ENCODE assay signal across 8 cellular contexts in genomic region chr14:45133683-45134050, GRCh38. TPM values are rescaled to one million over a fixed set of nuclear protein-coding genes. Genes with fewer than 3 reads are reported as not detected.
DNase-seq lines count a peak whose midpoint lies in the region; TF ChIP-seq lines count a peak whose summit lies in the region.

No MANE protein-coding gene starts in this region.

- WGBS in SK-N-SH (ENCODE audit: low lambda C conversion rate): under 1% methylated on average over 8 of the region's 9 CpGs
- no CpG with 5 or more reads among the region's 9 CpGs for WGBS in trophoblast cell (ENCODE audit: extremely low coverage, insufficient coverage, insufficient read length)

- H3K4ac ChIP-seq in trophoblast cell (ENCODE audit: low read depth, low read length): peak overlapping the region; percentile 49

- no peaks in the 10 kb centered on the region for H4K20me1 ChIP-seq in SK-N-SH (ENCODE audit: insufficient read depth)

- H3K79me2 ChIP-seq in SK-N-SH (ENCODE audit: insufficient read depth) (peaks cover 58% of the 10 kb centered on the region), trophoblast cell (ENCODE audit: control insufficient read depth, insufficient read depth, low read length, poor library complexity) (peaks cover 4% of the 10 kb centered on the region)

- H3K27me3 ChIP-seq in SK-N-SH (ENCODE audit: insufficient read depth): no peaks in the 10 kb centered on the region
- H3K27me3 ChIP-seq in trophoblast cell (ENCODE audit: insufficient read depth, low read length): no peaks in the 10 kb centered on the region

- DNase-seq in SK-N-SH (no peak), fibroblast of villous mesenchyme (ENCODE audit: low read depth) (no peak), trophoblast cell (no peak), DMS153 (lab: John Stamatoyannopoulos, UW) (no peak), midbrain (lab: John Stamatoyannopoulos, UW) (no peak), NCI-H2107 (lab: John Stamatoyannopoulos, UW) (no peak)
- no peak for DNase-seq in stimulated activated CD4-positive, alpha-beta T cell treated with anti-CD3 and anti-CD28 coated beads, Interleukin-2, amount 100 ng/mL, for 24 hours

- no peak overlapping the region for H3K23ac ChIP-seq in trophoblast cell (ENCODE audit: low read length)

- H3K79me1 ChIP-seq in trophoblast cell (ENCODE audit: low read length): peaks cover 6% of the 10 kb centered on the region

- H3K9me2 ChIP-seq in SK-N-SH: no peaks in the 10 kb centered on the region

- H3K27ac ChIP-seq in SK-N-SH (ENCODE audit: low read depth in 2 of 2, low read length in 1 of 2): peak overlapping the region; percentile 72 to 82
- peak overlapping the region; percentile 70 for H3K27ac ChIP-seq in trophoblast cell (ENCODE audit: low read depth, low read length)

- peak overlapping the region; percentile 68 to 77 for H3K4me3 ChIP-seq in SK-N-SH (ENCODE audit: low read depth in 2 of 2, low read length in 1 of 2)
- H3K4me3 ChIP-seq in fibroblast of villous mesenchyme (ENCODE audit: low read depth, low read length): peak overlapping the region; percentile 93
- H3K4me3 ChIP-seq in trophoblast cell (ENCODE audit: low read depth, low read length): peak overlapping the region; percentile 94

- no peak overlapping the region for H2AK5ac ChIP-seq in trophoblast cell (ENCODE audit: low read length)

- CTCF ChIA-PET in SK-N-SH (lab: Yijun Ruan, JAX): interaction anchor here (0.7 kb wide), 1 partner anchor 42 kb away, joined by 3 read pairs; no protein-coding TSS in a partner anchor

- no peak for TF ChIP-seq EP300 in SK-N-SH (IDR thresholded peaks at IDR 0.05; ENCODE audit: borderline replicate concordance in 1 of 2, low read depth in 1 of 2, low read length in 1 of 2)

- H3K4me2 ChIP-seq in SK-N-SH (peak overlapping the region; percentile 67), trophoblast cell (ENCODE audit: low read length) (peak overlapping the region; percentile 83)

- H2BK120ac ChIP-seq in trophoblast cell (ENCODE audit: insufficient read depth, low read length, poor library complexity): no peak overlapping the region

- POLR2A ChIA-PET in SK-N-SH (lab: Yijun Ruan, JAX): no interaction called here

- peak overlapping the region; percentile 89 for H4K12ac ChIP-seq in trophoblast cell (ENCODE audit: low read depth, low read length)

- H2BK5ac ChIP-seq in trophoblast cell (ENCODE audit: low read depth, low read length, poor library complexity): peak overlapping the region; percentile 71

- peak overlapping the region; percentile 83; the same call in 1 of the 2 replicates for H2AFZ ChIP-seq in SK-N-SH (ENCODE audit: low read depth)
- H2AFZ ChIP-seq in trophoblast cell (ENCODE audit: insufficient read depth, low read length, poor library complexity): no peak overlapping the region

- TF ChIP-seq CTCF in SK-N-SH (IDR thresholded peaks at IDR 0.05): no peak
- TF ChIP-seq CTCF in fibroblast of villous mesenchyme (IDR thresholded peaks at IDR 0.05; ENCODE audit: insufficient read depth, low read depth, low read length): no peak

- TF ChIP-seq RAD21 in SK-N-SH (IDR thresholded peaks at IDR 0.05; ENCODE audit: low read length): no peak

- H3K36me3 ChIP-seq in ES-I3 (ENCODE audit: insufficient read depth, low read length): no peaks in the 10 kb centered on the region
- H3K36me3 ChIP-seq in SK-N-SH (replicated peaks in 1 of 2; ENCODE audit: control insufficient read depth in 1 of 2, insufficient read depth in 2 of 2, low read length in 1 of 2): peaks cover 0 to 6% of the 10 kb centered on the region in 2 experiments
- H3K36me3 ChIP-seq in trophoblast cell (ENCODE audit: control insufficient read depth in 1 of 2, insufficient read depth in 2 of 2, low read length in 2 of 2): no peaks in the 10 kb centered on the region

- H4K91ac ChIP-seq in trophoblast cell (ENCODE audit: low read depth, low read length): peak overlapping the region; percentile 87

- H3K18ac ChIP-seq in trophoblast cell (ENCODE audit: low read length): peak overlapping the region; percentile 46

- H3K4me1 ChIP-seq in ES-I3 (ENCODE audit: insufficient read depth, low read length): no peaks in the 10 kb centered on the region; the same call in 1 of the 2 replicates
- no peaks in the 10 kb centered on the region; a peak in 3 of 4 replicates for H3K4me1 ChIP-seq in SK-N-SH (ENCODE audit: control insufficient read depth in 1 of 2, insufficient read depth in 2 of 2, low read depth in 1 of 2, low read length in 1 of 2)
- no peaks in the 10 kb centered on the region for H3K4me1 ChIP-seq in trophoblast cell (ENCODE audit: control insufficient read depth in 1 of 2, insufficient read depth in 2 of 2, low read length in 2 of 2)

- H3K9me3 ChIP-seq in ES-I3 (ENCODE audit: control insufficient read depth, insufficient read depth, low read length) (no peaks in the 10 kb centered on the region), SK-N-SH (no peaks in the 10 kb centered on the region), trophoblast cell (ENCODE audit: insufficient read depth, low read depth, low read length) (no peaks in the 10 kb centered on the region)

- peak overlapping the region; percentile 95 for H3K9ac ChIP-seq in ES-I3 (ENCODE audit: low read depth, low read length)
- peak overlapping the region; percentile 89 for H3K9ac ChIP-seq in SK-N-SH
- peak overlapping the region; percentile 100 for H3K9ac ChIP-seq in trophoblast cell (ENCODE audit: low read length)

- H2BK12ac ChIP-seq in trophoblast cell (ENCODE audit: low read length): no peak overlapping the region

- peak overlapping the region; percentile 94 for H4K8ac ChIP-seq in trophoblast cell (ENCODE audit: low read depth, low read length)

- H3K14ac ChIP-seq in trophoblast cell (ENCODE audit: low read length): peak overlapping the region; percentile 70

- H3F3A ChIP-seq in SK-N-SH (replicated peaks; ENCODE audit: insufficient read depth): peaks cover 5% of the 10 kb centered on the region

TF ChIP-seq in SK-N-SH, 30 proteins besides CTCF, POLR2A, EP300 and RAD21 (continues in another document):
- TF ChIP-seq RFX5 (IDR thresholded peaks at IDR 0.05; ENCODE audit: low read length): no peak
- TF ChIP-seq REST (IDR thresholded peaks at IDR 0.05; ENCODE audit: low read depth, low read length): no peak
- no peak for TF ChIP-seq TAF1 (IDR thresholded peaks at IDR 0.05; ENCODE audit: borderline replicate concordance, low read depth, low read length)
- TF ChIP-seq TEAD4 (IDR thresholded peaks at IDR 0.05; ENCODE audit: borderline replicate concordance, insufficient read depth): no peak
- no peak for TF ChIP-seq SIN3A (IDR thresholded peaks at IDR 0.05; ENCODE audit: borderline replicate concordance, low read depth, low read length)
- no peak for TF ChIP-seq NFIC (IDR thresholded peaks at IDR 0.05; ENCODE audit: borderline replicate concordance)
- TF ChIP-seq NRF1 (IDR thresholded peaks at IDR 0.05; ENCODE audit: low read depth, low read length): no peak
- TF ChIP-seq RXRA (IDR thresholded peaks at IDR 0.05; ENCODE audit: borderline replicate concordance, low read depth): no peak
- TF ChIP-seq EZH2phosphoT487 (IDR thresholded peaks at IDR 0.05; ENCODE audit: borderline replicate concordance, low read depth): no peak
- no peak for TF ChIP-seq MXI1 (IDR thresholded peaks at IDR 0.05; ENCODE audit: low read depth, low read length)
- no peak for TF ChIP-seq GATA2 (CRISPR knock-in tag; IDR thresholded peaks at IDR 0.05)
- no peak for TF ChIP-seq SMC3 (IDR thresholded peaks at IDR 0.05; ENCODE audit: low read depth, low read length)

RNA-seq across cellular contexts. Expression of gene FKBP3, which starts 0.6 kb away (rescaled TPM):
- polyA plus RNA-seq in SK-N-SH (2012; rRNA removed): 21.8 and 24.5 TPM in 2 replicates
- 35.8 and 58.8 TPM in 2 replicates for polyA plus RNA-seq in SK-N-SH (2012; cell fraction: cytosol; rRNA removed)
- polyA plus RNA-seq in SK-N-SH (2012; cell fraction: nucleus; rRNA removed): 10.8 and 21.0 TPM in 2 replicates
- 22.2 and 30.7 TPM in 2 replicates for total RNA-seq in fibroblast of villous mesenchyme
- 81.0 and 85.4 TPM in 2 replicates for polyA plus RNA-seq in trophoblast cell (2013)

RNA-seq across cellular contexts. Expression of gene FANCM, which starts 2.1 kb away (rescaled TPM):
- 0.67 and 0.91 TPM in 2 replicates for polyA plus RNA-seq in SK-N-SH (2012; rRNA removed)
- polyA plus RNA-seq in SK-N-SH (2012; cell fraction: cytosol; rRNA removed): 0.68 and 0.87 TPM in 2 replicates
- polyA plus RNA-seq in SK-N-SH (2012; cell fraction: nucleus; rRNA removed): 1.9 and 2.8 TPM in 2 replicates
- total RNA-seq in fibroblast of villous mesenchyme: 7.4 and 10.8 TPM in 2 replicates
- polyA plus RNA-seq in trophoblast cell (2013): 3.1 and 3.2 TPM in 2 replicates

RNA-seq across cellular contexts. Expression of gene PRPF39, which starts 49.8 kb away (rescaled TPM):
- 14.6 and 22.4 TPM in 2 replicates for polyA plus RNA-seq in SK-N-SH (2012; rRNA removed)
- 6.0 and 8.2 TPM in 2 replicates for polyA plus RNA-seq in SK-N-SH (2012; cell fraction: cytosol; rRNA removed)
- polyA plus RNA-seq in SK-N-SH (2012; cell fraction: nucleus; rRNA removed): 36.7 and 94.2 TPM in 2 replicates
- total RNA-seq in fibroblast of villous mesenchyme: 32.5 and 37.1 TPM in 2 replicates
- 23.0 and 23.1 TPM in 2 replicates for polyA plus RNA-seq in trophoblast cell (2013)
